Comparison of ENCODE assay signal across 1 cellular context in genomic region chrX:65581661-65582339, GRCh38.
TF ChIP-seq lines count a peak whose summit lies in the region.

No MANE protein-coding gene starts in this region.

TF ChIP-seq in GM12878, 131 proteins besides CTCF, POLR2A, EP300 and RAD21 (continued from another document):
- TF ChIP-seq SKIL (IDR thresholded peaks at IDR 0.05; ENCODE audit: low read depth, poor library complexity, severe bottlenecking) (peak; percentile 58), NR2F1 (conservative IDR thresholded peaks at IDR 0.05) (peak; percentile 94), BMI1 (IDR thresholded peaks at IDR 0.05; ENCODE audit: borderline replicate concordance) (no peak), TAF1 (IDR thresholded peaks at IDR 0.05; ENCODE audit: borderline replicate concordance, low read depth, low read length) (no peak), RAD51 (IDR thresholded peaks at IDR 0.05) (no peak), NFXL1 (IDR thresholded peaks at IDR 0.05; ENCODE audit: borderline replicate concordance) (no peak), SMAD1 (IDR thresholded peaks at IDR 0.05; ENCODE audit: low read depth, partially characterized antibody) (no peak), CBX5 (IDR thresholded peaks at IDR 0.05; ENCODE audit: low read depth) (0 out of 2 replicates have a peak, but pooled peaks have one; percentile 21), EZH2 (IDR thresholded peaks at IDR 0.05; ENCODE audit: borderline replicate concordance, control insufficient read depth, low read depth, low read length) (no peak), JUNB (IDR thresholded peaks at IDR 0.05) (peak; percentile 80), YY1 (IDR thresholded peaks at IDR 0.05; ENCODE audit: low read depth, low read length) (peak; percentile 46; the same call in 1 of the 2 replicates), IRF4 (IDR thresholded peaks at IDR 0.05; ENCODE audit: low read depth, low read length) (peak; percentile 67), POU2F2 (IDR thresholded peaks at IDR 0.05; ENCODE audit: borderline replicate concordance, low read depth, low read length) (0 out of 3 replicates have a peak, but pooled peaks have one; percentile 26), TCF12 (IDR thresholded peaks at IDR 0.05; ENCODE audit: low read depth, low read length) (no peak), SPI1 (IDR thresholded peaks at IDR 0.05; ENCODE audit: borderline replicate concordance, insufficient read depth, low read depth, low read length) (peak; percentile 93), CBFB (IDR thresholded peaks at IDR 0.05; ENCODE audit: low read depth) (0 out of 2 replicates have a peak, but pooled peaks have one; percentile 47), MTA2 (IDR thresholded peaks at IDR 0.05; ENCODE audit: low read depth) (0 out of 2 replicates have a peak, but pooled peaks have one; percentile 28), MEF2A (IDR thresholded peaks at IDR 0.05; ENCODE audit: insufficient read depth, low read depth, low read length) (0 out of 2 replicates have a peak, but pooled peaks have one; percentile 22), ZNF24 (IDR thresholded peaks at IDR 0.05) (0 out of 2 replicates have a peak, but pooled peaks have one; percentile 12), DPF2 (IDR thresholded peaks at IDR 0.05) (peak; percentile 30; the same call in 1 of the 2 replicates), CREM (IDR thresholded peaks at IDR 0.05; ENCODE audit: low read depth) (no peak), HCFC1 (IDR thresholded peaks at IDR 0.05; ENCODE audit: low read length) (no peak), JUND (IDR thresholded peaks at IDR 0.05; ENCODE audit: low read depth, low read length) (peak; percentile 33; the same call in 1 of the 2 replicates), BRCA1 (IDR thresholded peaks at IDR 0.05; ENCODE audit: low read depth, low read length) (no peak)
- TF ChIP-seq, protein P1, sequence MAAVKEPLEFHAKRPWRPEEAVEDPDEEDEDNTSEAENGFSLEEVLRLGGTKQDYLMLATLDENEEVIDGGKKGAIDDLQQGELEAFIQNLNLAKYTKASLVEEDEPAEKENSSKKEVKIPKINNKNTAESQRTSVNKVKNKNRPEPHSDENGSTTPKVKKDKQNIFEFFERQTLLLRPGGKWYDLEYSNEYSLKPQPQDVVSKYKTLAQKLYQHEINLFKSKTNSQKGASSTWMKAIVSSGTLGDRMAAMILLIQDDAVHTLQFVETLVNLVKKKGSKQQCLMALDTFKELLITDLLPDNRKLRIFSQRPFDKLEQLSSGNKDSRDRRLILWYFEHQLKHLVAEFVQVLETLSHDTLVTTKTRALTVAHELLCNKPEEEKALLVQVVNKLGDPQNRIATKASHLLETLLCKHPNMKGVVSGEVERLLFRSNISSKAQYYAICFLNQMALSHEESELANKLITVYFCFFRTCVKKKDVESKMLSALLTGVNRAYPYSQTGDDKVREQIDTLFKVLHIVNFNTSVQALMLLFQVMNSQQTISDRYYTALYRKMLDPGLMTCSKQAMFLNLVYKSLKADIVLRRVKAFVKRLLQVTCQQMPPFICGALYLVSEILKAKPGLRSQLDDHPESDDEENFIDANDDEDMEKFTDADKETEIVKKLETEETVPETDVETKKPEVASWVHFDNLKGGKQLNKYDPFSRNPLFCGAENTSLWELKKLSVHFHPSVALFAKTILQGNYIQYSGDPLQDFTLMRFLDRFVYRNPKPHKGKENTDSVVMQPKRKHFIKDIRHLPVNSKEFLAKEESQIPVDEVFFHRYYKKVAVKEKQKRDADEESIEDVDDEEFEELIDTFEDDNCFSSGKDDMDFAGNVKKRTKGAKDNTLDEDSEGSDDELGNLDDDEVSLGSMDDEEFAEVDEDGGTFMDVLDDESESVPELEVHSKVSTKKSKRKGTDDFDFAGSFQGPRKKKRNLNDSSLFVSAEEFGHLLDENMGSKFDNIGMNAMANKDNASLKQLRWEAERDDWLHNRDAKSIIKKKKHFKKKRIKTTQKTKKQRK (IDR thresholded peaks at IDR 0.05; ENCODE audit: low read depth, low read length): no peak
- TF ChIP-seq, protein P2, sequence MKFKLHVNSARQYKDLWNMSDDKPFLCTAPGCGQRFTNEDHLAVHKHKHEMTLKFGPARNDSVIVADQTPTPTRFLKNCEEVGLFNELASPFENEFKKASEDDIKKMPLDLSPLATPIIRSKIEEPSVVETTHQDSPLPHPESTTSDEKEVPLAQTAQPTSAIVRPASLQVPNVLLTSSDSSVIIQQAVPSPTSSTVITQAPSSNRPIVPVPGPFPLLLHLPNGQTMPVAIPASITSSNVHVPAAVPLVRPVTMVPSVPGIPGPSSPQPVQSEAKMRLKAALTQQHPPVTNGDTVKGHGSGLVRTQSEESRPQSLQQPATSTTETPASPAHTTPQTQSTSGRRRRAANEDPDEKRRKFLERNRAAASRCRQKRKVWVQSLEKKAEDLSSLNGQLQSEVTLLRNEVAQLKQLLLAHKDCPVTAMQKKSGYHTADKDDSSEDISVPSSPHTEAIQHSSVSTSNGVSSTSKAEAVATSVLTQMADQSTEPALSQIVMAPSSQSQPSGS (IDR thresholded peaks at IDR 0.05; ENCODE audit: low read length): peak; percentile 47; the same call in 1 of the 2 replicates
- TF ChIP-seq, protein P3, sequence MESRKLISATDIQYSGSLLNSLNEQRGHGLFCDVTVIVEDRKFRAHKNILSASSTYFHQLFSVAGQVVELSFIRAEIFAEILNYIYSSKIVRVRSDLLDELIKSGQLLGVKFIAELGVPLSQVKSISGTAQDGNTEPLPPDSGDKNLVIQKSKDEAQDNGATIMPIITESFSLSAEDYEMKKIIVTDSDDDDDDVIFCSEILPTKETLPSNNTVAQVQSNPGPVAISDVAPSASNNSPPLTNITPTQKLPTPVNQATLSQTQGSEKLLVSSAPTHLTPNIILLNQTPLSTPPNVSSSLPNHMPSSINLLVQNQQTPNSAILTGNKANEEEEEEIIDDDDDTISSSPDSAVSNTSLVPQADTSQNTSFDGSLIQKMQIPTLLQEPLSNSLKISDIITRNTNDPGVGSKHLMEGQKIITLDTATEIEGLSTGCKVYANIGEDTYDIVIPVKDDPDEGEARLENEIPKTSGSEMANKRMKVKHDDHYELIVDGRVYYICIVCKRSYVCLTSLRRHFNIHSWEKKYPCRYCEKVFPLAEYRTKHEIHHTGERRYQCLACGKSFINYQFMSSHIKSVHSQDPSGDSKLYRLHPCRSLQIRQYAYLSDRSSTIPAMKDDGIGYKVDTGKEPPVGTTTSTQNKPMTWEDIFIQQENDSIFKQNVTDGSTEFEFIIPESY (IDR thresholded peaks at IDR 0.05): no peak
